Comparison of ENCODE assay signal across 18 cellular contexts in genomic region chr14:63949696-63950095, GRCh38.
"Had no signal": no experiment of that assay in that cellular context is flagged by ENCODE, and none has a peak within 500 bp of the region (broad histone marks: within the 10 kb centered on the region; RNA-seq: fewer than 3 reads in every experiment).

No MANE protein-coding gene starts in this region.

- H3K27me3 Mint-ChIP-seq: activated CD4-positive, alpha-beta T cell treated with anti-CD3 and anti-CD28 coated beads for 36 hours; activated CD8-positive, alpha-beta T cell treated with anti-CD3 and anti-CD28 coated beads for 36 hours; central memory CD8-positive, alpha-beta T cell; effector memory CD8-positive, alpha-beta T cell; T-cell had no signal

- H3K4me1 ChIP-seq: gastrocnemius medialis, pancreas, vagina had no signal

- H3K9me3 Mint-ChIP-seq: activated CD8-positive, alpha-beta T cell treated with anti-CD3 and anti-CD28 coated beads for 36 hours; activated T-cell treated with anti-CD3 and anti-CD28 coated beads, Interleukin-2, amount 50 U/mL, for 72 hours; central memory CD8-positive, alpha-beta T cell; dendritic cell treated with granulocyte-macrophage colony-stimulating factor and Interleukin-4, amounts not matched to agents 40 ng/mL and 50 ng/mL, for 4 days; effector memory CD8-positive, alpha-beta T cell; neural crest cell; T-cell had no signal

- H3K27ac Mint-ChIP-seq: activated CD4-positive, alpha-beta T cell treated with anti-CD3 and anti-CD28 coated beads for 36 hours; activated CD8-positive, alpha-beta T cell treated with anti-CD3 and anti-CD28 coated beads for 36 hours; activated T-cell treated with anti-CD3 and anti-CD28 coated beads, Interleukin-2, amount 50 U/mL, for 72 hours; dendritic cell treated with granulocyte-macrophage colony-stimulating factor and Interleukin-4, amounts not matched to agents 40 ng/mL and 50 ng/mL, for 4 days; effector memory CD8-positive, alpha-beta T cell; T-cell had no signal

- FAIRE-seq: kidney, pancreas had no signal

- H3K4me3 Mint-ChIP-seq: activated CD4-positive, alpha-beta T cell treated with anti-CD3 and anti-CD28 coated beads for 36 hours; activated CD8-positive, alpha-beta T cell treated with anti-CD3 and anti-CD28 coated beads for 36 hours; activated T-cell treated with anti-CD3 and anti-CD28 coated beads, Interleukin-2, amount 50 U/mL, for 72 hours; central memory CD8-positive, alpha-beta T cell; dendritic cell treated with granulocyte-macrophage colony-stimulating factor and Interleukin-4, amounts not matched to agents 40 ng/mL and 50 ng/mL, for 4 days; effector memory CD8-positive, alpha-beta T cell; neural crest cell; T-cell had no signal

- H3K4me1 Mint-ChIP-seq: activated CD4-positive, alpha-beta T cell treated with anti-CD3 and anti-CD28 coated beads for 36 hours; central memory CD8-positive, alpha-beta T cell; neural crest cell had no signal

- H3K4me3 ChIP-seq: gastrocnemius medialis, left ventricle myocardium inferior, pancreas, skin epidermis, vagina had no signal

- H3K27ac ChIP-seq: gastrocnemius medialis, left ventricle myocardium inferior, pancreas, skin epidermis, vagina, WERI-Rb-1 had no signal

- H3K27me3 ChIP-seq: gastrocnemius medialis, pancreas, vagina had no signal

- H3K9me3 ChIP-seq: gastrocnemius medialis, left ventricle myocardium inferior, pancreas, vagina had no signal

- DNase-seq: activated CD4-positive, alpha-beta T cell treated with anti-CD3 and anti-CD28 coated beads for 36 hours; activated CD8-positive, alpha-beta memory T cell treated with anti-CD3 and anti-CD28 coated beads, Interleukin-2, amount 50 U/mL, for 4 hours; activated CD8-positive, alpha-beta T cell treated with anti-CD3 and anti-CD28 coated beads for 36 hours; activated gamma-delta T cell treated with Interleukin-2 at 50 U/mL for 16 hours; activated T-cell treated with anti-CD3 and anti-CD28 coated beads, Interleukin-2, amount 50 U/mL, for 72 hours; effector memory CD8-positive, alpha-beta T cell; gastrocnemius medialis; kidney; left ventricle myocardium inferior; mesendoderm; pancreas; T-cell; WERI-Rb-1 had no signal
